In the genomic region with DNA sequence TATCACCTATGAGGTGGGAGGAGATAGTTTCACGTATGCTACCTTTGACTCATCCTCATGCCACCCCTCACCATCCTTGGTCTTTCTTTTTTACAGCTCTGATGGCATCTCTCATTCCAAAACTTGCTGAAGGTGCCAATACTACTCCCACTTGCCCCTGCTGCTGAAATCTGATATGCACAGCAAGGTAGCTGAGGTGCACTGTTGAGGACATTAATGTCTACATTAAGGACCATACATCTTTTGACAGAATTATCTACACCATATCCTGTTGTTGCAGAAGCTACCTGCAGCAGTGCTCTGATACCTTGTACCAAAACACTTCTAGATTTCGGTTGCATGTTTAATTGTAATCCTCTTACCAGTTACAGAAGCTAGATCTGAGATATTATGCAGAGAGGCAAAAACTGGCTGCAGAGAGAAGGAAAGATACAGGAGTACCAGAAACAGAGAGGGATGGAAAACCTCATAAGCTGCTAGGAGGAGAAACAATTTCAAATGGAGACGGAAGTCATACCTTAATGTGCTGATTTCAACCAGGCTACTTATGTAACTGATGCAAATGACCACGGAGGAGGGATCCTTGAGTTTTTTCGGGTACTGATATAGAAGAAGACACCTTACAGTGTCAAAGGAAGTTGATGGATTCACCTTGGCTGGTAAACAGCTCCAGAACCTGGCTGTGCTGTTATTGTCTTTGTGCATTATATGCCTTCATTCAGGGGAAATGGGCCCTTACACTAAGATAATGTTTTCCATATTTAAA, we compare ENCODE assay signal across 13 cellular contexts. TPM values are rescaled to one million over a fixed set of nuclear protein-coding genes. Genes with fewer than 3 reads are reported as not detected.
DNase-seq lines count a peak whose midpoint lies in the region; ATAC-seq and TF ChIP-seq lines count a peak whose summit lies in the region.
"Had no signal": no experiment of that assay in that cellular context is flagged by ENCODE, and none has a peak within 500 bp of the region (broad histone marks: within the 10 kb centered on the region; RNA-seq: fewer than 3 reads in every experiment).

No MANE protein-coding gene starts in this region.

- H3K4me1 Mint-ChIP-seq in activated naive CD4-positive, alpha-beta T cell treated with anti-CD3 and anti-CD28 coated beads, Interleukin-2, amount 50 U/mL, for 24 hours = peaks cover 94% of the 10 kb centered on the region
- H3K4me1 Mint-ChIP-seq: nephron had no signal

- H4K20me1 ChIP-seq in Karpas-422 (ENCODE audit: insufficient read depth, low read depth, low read length) = no peaks in the 10 kb centered on the region

- H3K36me3 ChIP-seq in Karpas-422 (ENCODE audit: insufficient read depth, low read length) = no peaks in the 10 kb centered on the region
- H3K36me3 ChIP-seq: left ventricle myocardium inferior had no signal

- peak overlapping the region; percentile 79 for H3K4me2 ChIP-seq in Karpas-422 (ENCODE audit: low read depth, low read length, poor library complexity, severe bottlenecking)

- no peaks in the 10 kb centered on the region for H3K27me3 ChIP-seq in Karpas-422 (ENCODE audit: low read length)
- H3K27me3 ChIP-seq in dorsolateral prefrontal cortex = no peaks in the 10 kb centered on the region

- no peaks in the 10 kb centered on the region for H3K9me3 ChIP-seq in Karpas-422 (ENCODE audit: low read length)
- H3K9me3 ChIP-seq: left ventricle myocardium inferior had no signal

- H3K79me2 ChIP-seq in Karpas-422 (ENCODE audit: low read length) = no peaks in the 10 kb centered on the region

- H2AFZ ChIP-seq in Karpas-422 (ENCODE audit: low read length) = no peak overlapping the region

- ATAC-seq in activated CD4-positive, CD25-positive, alpha-beta regulatory T cell treated with anti-CD3 and anti-CD28 coated beads, Interleukin-2, amount 50 U/mL, for 24 hours = peak; percentile 42 to 62
- ATAC-seq: right cardiac atrium had no signal

- peak overlapping the region; percentile 99 for H3K27ac ChIP-seq in Karpas-422 (ENCODE audit: low read length)
- H3K27ac ChIP-seq in skin epidermis = peak overlapping the region in 12 of 21 experiments; percentile 9 to 93 (median 72)
- no peak overlapping the region for H3K27ac ChIP-seq in dorsolateral prefrontal cortex
- H3K27ac ChIP-seq: left ventricle myocardium inferior had no signal

- H3K4me3 Mint-ChIP-seq in activated naive CD4-positive, alpha-beta T cell treated with anti-CD3 and anti-CD28 coated beads, Interleukin-2, amount 50 U/mL, for 24 hours = peak overlapping the region; percentile 58
- H3K4me3 Mint-ChIP-seq: dendritic cell treated with granulocyte-macrophage colony-stimulating factor and Interleukin-4, amounts not matched to agents 40 ng/mL and 50 ng/mL, for 4 days; nephron had no signal

- no peak for TF ChIP-seq CTCF in dorsolateral prefrontal cortex (IDR thresholded peaks at IDR 0.05 in 54 of 56, conservative IDR thresholded peaks at IDR 0.05 in 2 of 56; ENCODE audit: low read depth in 1 of 56, partially characterized antibody in 56 of 56)

- DNase-seq in activated CD4-positive, CD25-positive, alpha-beta regulatory T cell treated with anti-CD3 and anti-CD28 coated beads, Interleukin-2, amount 50 U/mL, for 72 hours = no peak
- DNase-seq in Karpas-422 (peak; percentile 90), hepatic stellate cell (ENCODE audit: low spot score) (no peak), dorsolateral prefrontal cortex (no peak), NCI-H1105 treated with DMSO at 0.1 percent for 48 hours (lab: John Stamatoyannopoulos, UW) (no peak)
- DNase-seq: 8988T, left ventricle myocardium inferior, right cardiac atrium had no signal

- H3K4me1 ChIP-seq in Karpas-422 (ENCODE audit: low read length) = peaks cover 82% of the 10 kb centered on the region
- H3K4me1 ChIP-seq: left ventricle myocardium inferior had no signal

- no peaks in the 10 kb centered on the region for H3K9me2 ChIP-seq in Karpas-422 (replicated peaks; ENCODE audit: insufficient read depth, low read length)

- H3K27ac Mint-ChIP-seq in activated naive CD4-positive, alpha-beta T cell treated with anti-CD3 and anti-CD28 coated beads, Interleukin-2, amount 50 U/mL, for 24 hours = peak overlapping the region; percentile 82
- H3K27ac Mint-ChIP-seq: nephron had no signal

- H3K36me3 Mint-ChIP-seq in activated naive CD4-positive, alpha-beta T cell treated with anti-CD3 and anti-CD28 coated beads, Interleukin-2, amount 50 U/mL, for 24 hours = no peaks in the 10 kb centered on the region

- H3K9ac ChIP-seq in Karpas-422 (ENCODE audit: low read length) = peak overlapping the region; percentile 79

- peak overlapping the region; percentile 53 for H3K4me3 ChIP-seq in Karpas-422 (ENCODE audit: low read length)
- H3K4me3 ChIP-seq in skin epidermis = no peak overlapping the region
- H3K4me3 ChIP-seq in dorsolateral prefrontal cortex = no peak overlapping the region
- H3K4me3 ChIP-seq: left ventricle myocardium inferior had no signal

- H3K9me3 Mint-ChIP-seq in activated naive CD4-positive, alpha-beta T cell treated with anti-CD3 and anti-CD28 coated beads, Interleukin-2, amount 50 U/mL, for 24 hours = peaks cover 11% of the 10 kb centered on the region
- H3K9me3 Mint-ChIP-seq: dendritic cell treated with granulocyte-macrophage colony-stimulating factor and Interleukin-4, amounts not matched to agents 40 ng/mL and 50 ng/mL, for 4 days; nephron had no signal

- intact Hi-C loops in dorsolateral prefrontal cortex (cut with DNase I) = no loop called here

- no peaks in the 10 kb centered on the region for H3K27me3 Mint-ChIP-seq in activated naive CD4-positive, alpha-beta T cell treated with anti-CD3 and anti-CD28 coated beads, Interleukin-2, amount 50 U/mL, for 24 hours
- H3K27me3 Mint-ChIP-seq: dendritic cell treated with granulocyte-macrophage colony-stimulating factor and Interleukin-4, amounts not matched to agents 40 ng/mL and 50 ng/mL, for 4 days had no signal

RNA-seq across cellular contexts. Expression of gene PTPRC, which starts 19.3 kb away (rescaled TPM):
- total RNA-seq in Karpas-422 (2014; rRNA removed; shearing (Covaris generic); ENCODE audit: low replicate concordance) = 367 and 812 TPM in 2 replicates
- 10 to 100 TPM in 77 of 120 experiments, 1 to 10 TPM in 43; 4.0 to 38.3 (median 11.6) TPM for total RNA-seq in dorsolateral prefrontal cortex

Comparison
In these comparisons a context has a peak if more than half of its experiments do, and no peak if none do; other contexts are left out.
1. H3K27ac ChIP-seq: peak in Karpas-422 (single experiment) and skin epidermis (12 of 21); none in dorsolateral prefrontal cortex (0 of 59).